ENCODE assay signal across 1 cellular context in the genomic region with DNA sequence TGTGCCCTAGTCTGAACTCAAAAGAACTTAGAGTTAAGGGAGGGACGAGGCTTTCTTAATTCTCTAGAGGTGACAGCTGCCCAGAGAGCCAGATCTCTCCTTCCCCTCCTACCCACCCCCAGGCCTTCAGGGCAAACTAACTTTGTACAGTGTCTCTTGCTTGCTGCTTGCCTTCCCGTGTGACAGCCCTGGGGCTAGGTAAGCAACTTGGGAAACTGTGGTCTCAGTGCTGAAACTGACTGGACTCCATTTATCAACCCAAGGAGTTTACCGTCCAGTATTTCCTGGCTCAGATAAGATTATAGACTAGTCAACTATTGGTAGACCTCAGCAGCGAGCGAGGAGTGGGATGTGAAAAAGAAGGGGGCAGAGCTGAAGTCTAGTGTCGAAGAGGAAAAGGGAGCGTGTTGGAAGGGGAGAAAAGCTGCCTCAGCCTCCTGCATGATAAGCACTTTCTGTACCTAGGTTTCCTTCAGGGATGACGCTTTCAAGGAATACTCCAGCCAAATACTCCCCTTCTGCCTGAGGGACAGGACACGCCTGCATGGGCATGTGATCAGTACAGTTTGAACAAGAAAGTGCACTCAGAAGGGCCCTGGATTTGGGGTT.
TF ChIP-seq lines count a peak whose summit lies in the region.

No MANE protein-coding gene starts in this region.

TF ChIP-seq in K562, 482 proteins besides CTCF, POLR2A, EP300 and RAD21 (continued from another document):
- TF ChIP-seq, protein P1, sequence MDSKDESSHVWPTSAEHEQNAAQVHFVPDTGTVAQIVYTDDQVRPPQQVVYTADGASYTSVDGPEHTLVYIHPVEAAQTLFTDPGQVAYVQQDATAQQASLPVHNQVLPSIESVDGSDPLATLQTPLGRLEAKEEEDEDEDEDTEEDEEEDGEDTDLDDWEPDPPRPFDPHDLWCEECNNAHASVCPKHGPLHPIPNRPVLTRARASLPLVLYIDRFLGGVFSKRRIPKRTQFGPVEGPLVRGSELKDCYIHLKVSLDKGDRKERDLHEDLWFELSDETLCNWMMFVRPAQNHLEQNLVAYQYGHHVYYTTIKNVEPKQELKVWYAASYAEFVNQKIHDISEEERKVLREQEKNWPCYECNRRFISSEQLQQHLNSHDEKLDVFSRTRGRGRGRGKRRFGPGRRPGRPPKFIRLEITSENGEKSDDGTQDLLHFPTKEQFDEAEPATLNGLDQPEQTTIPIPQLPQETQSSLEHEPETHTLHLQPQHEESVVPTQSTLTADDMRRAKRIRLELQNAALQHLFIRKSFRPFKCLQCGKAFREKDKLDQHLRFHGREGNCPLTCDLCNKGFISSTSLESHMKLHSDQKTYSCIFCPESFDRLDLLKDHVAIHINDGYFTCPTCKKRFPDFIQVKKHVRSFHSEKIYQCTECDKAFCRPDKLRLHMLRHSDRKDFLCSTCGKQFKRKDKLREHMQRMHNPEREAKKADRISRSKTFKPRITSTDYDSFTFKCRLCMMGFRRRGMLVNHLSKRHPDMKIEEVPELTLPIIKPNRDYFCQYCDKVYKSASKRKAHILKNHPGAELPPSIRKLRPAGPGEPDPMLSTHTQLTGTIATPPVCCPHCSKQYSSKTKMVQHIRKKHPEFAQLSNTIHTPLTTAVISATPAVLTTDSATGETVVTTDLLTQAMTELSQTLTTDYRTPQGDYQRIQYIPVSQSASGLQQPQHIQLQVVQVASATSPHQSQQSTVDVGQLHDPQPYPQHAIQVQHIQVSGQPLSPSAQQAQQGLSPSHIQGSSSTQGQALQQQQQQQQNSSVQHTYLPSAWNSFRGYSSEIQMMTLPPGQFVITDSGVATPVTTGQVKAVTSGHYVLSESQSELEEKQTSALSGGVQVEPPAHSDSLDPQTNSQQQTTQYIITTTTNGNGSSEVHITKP (IDR thresholded peaks at IDR 0.05; ENCODE audit: partially characterized antibody), result peak; percentile 22
- peak; percentile 69 for TF ChIP-seq C11orf30 (IDR thresholded peaks at IDR 0.05; ENCODE audit: low read depth)
- no peak for TF ChIP-seq SAFB2 (IDR thresholded peaks at IDR 0.05; ENCODE audit: borderline replicate concordance, low read depth, low read length, severe bottlenecking)
- TF ChIP-seq SMAD4 (CRISPR knock-in tag; conservative IDR thresholded peaks at IDR 0.05), result peak; percentile 35; the same call in 1 of the 2 replicates
